1 cellular context compared by ENCODE assay signal in the genomic region with DNA sequence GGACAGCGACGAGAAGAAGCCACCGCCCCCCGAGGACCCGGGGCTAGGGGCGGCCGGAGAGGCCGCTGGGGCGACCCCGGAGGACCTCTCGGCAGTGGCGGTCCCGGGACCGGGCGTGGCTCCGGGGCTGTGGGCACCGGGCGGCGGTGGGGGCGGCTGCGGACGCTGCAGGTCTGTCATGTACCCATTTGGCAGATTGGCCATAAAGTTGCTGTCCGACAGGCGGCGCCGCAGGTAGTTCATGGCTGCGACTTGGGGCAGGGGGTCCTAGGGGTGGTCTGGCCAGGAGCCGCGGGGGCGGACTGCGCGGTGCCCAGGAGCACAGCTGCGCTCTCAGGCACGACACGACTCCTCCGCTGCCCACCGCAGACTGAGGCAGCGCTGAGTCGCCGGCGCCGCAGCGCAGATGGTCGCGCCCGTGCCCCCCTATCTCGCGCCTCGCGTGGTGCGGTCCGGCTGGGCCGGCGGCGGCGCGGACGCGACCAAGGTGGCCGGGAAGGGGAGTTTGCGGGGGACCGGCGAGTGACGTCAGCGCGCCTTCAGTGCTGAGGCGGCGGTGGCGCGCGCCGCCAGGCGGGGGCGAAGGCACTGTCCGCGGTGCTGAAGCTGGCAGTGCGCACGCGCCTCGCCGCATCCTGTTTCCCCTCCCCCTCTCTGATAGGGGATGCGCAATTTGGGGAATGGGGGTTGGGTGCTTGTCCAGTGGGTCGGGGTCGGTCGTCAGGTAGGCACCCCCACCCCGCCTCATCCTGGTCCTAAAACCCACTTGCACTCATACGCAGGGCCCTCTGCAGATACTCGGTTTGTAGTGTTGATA.
TF ChIP-seq lines count a peak whose summit lies in the region.

A gene (minus strand): TSS at position 372 of the 817 bp plus-strand sequence. CDS start 129 bp downstream, at position 243.

TF ChIP-seq in WTC11, 78 proteins besides CTCF, POLR2A, EP300 and RAD21 (continued from another document):
- TF ChIP-seq, protein P1, sequence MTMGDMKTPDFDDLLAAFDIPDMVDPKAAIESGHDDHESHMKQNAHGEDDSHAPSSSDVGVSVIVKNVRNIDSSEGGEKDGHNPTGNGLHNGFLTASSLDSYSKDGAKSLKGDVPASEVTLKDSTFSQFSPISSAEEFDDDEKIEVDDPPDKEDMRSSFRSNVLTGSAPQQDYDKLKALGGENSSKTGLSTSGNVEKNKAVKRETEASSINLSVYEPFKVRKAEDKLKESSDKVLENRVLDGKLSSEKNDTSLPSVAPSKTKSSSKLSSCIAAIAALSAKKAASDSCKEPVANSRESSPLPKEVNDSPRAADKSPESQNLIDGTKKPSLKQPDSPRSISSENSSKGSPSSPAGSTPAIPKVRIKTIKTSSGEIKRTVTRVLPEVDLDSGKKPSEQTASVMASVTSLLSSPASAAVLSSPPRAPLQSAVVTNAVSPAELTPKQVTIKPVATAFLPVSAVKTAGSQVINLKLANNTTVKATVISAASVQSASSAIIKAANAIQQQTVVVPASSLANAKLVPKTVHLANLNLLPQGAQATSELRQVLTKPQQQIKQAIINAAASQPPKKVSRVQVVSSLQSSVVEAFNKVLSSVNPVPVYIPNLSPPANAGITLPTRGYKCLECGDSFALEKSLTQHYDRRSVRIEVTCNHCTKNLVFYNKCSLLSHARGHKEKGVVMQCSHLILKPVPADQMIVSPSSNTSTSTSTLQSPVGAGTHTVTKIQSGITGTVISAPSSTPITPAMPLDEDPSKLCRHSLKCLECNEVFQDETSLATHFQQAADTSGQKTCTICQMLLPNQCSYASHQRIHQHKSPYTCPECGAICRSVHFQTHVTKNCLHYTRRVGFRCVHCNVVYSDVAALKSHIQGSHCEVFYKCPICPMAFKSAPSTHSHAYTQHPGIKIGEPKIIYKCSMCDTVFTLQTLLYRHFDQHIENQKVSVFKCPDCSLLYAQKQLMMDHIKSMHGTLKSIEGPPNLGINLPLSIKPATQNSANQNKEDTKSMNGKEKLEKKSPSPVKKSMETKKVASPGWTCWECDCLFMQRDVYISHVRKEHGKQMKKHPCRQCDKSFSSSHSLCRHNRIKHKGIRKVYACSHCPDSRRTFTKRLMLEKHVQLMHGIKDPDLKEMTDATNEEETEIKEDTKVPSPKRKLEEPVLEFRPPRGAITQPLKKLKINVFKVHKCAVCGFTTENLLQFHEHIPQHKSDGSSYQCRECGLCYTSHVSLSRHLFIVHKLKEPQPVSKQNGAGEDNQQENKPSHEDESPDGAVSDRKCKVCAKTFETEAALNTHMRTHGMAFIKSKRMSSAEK (CRISPR knock-in tag; IDR thresholded peaks at IDR 0.05; ENCODE audit: borderline replicate concordance): no peak
